Comparison of ENCODE assay signal across 8 cellular contexts in the genomic region with DNA sequence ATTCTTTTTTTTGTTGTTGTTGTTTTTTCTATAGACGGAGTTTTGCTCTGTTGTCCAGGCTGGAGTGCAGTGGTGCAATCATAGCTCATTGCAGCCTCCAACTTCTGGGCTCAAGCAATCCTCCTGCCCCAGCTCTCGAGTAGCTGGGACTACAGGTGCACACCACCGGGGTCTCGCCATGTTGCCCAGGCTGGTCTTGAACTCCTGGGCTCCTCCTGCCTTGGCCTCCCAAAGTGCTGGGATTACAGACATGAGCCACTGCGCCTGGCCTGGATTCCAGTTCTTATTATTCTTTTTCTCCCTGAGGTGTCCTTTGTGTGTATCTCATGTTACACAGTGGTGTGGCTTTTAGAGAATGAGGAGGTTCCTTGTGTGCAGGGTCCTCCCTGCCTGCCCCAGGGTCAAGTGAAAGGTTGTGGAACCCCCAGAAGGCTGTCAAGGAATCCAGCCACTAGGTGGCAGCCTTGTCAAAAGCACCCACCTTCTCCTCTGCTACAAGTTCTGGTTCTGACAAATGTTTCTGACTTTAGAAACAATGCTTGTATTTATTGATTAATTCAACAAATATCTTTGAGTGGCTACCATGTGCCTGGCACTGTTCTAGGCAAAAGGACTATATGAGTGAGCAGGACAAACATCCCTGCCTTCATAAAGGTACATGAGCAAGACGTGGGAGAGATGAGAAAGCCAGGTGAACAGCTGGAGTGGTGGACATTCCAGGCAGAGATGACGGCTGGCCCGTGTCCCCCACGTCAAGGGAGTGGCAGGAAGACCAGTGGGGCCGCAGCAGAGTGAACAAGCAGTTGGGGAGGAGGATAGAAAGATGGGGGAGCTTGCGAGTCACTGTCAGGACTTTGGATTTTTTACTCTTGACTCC.
DNase-seq lines count a peak whose midpoint lies in the region; ATAC-seq, FAIRE-seq and TF ChIP-seq lines count a peak whose summit lies in the region.

No MANE protein-coding gene starts in this region.

- ATAC-seq in stimulated activated naive CD8-positive, alpha-beta T cell treated with anti-CD3 and anti-CD28 coated beads, Interleukin-15, Interleukin-2, amounts not matched to agents 100 U/mL and 50 U/mL, for 24 hours = peak; percentile 66
- no peak for ATAC-seq in GM18868 (IDR thresholded peaks at IDR 0.05; ENCODE audit: unreplicated experiment)

- H3K27ac Mint-ChIP-seq in neural progenitor cell = peak overlapping the region; percentile 67

- no peaks in the 10 kb centered on the region for H3K36me3 Mint-ChIP-seq in neural progenitor cell

- CTCF ChIA-PET in HEK293T (lab: Yijun Ruan, JAX) = interaction anchor here (0.6 to 1.5 kb wide), 8 partner anchors 41 to 310 kb away, joined by 3 to 5 read pairs (median 4); partner anchors contain the start of gene SPECC1

- H4K20me1 ChIP-seq in neural progenitor cell (ENCODE audit: low read depth) = no peaks in the 10 kb centered on the region

- no peak overlapping the region for H3K27ac ChIP-seq in neural progenitor cell

- no peaks in the 10 kb centered on the region for H3K79me2 ChIP-seq in neural progenitor cell (ENCODE audit: low read depth)

- no peak for FAIRE-seq in RCC 7860 (lab: Jason Lieb, UNC)

- no peaks in the 10 kb centered on the region for H3K9me3 Mint-ChIP-seq in neural progenitor cell

- no peak overlapping the region for H3K9ac ChIP-seq in neural progenitor cell

- no peaks in the 10 kb centered on the region for H3K4me1 ChIP-seq in BE2C
- H3K4me1 ChIP-seq in neural progenitor cell = no peaks in the 10 kb centered on the region

- DNase-seq in BE2C (peak; percentile 38), HEK293T (ENCODE audit: extremely low spot score) (peak; percentile 64), RCC 7860 (ENCODE audit: low spot score) (peak; percentile 31), fibroblast of mammary gland (ENCODE audit: low read depth) (peak; percentile 66), neural progenitor cell (ENCODE audit: low spot score) (peak; percentile 77)
- peak; percentile 34 to 46 for DNase-seq in activated T-helper 1 cell treated with anti-CD3 and anti-CD28 coated beads, Interleukin-2, amount 50 U/mL, for 16 hours (ENCODE audit: low read depth in 1 of 2, low spot score in 1 of 2)
- DNase-seq in stimulated activated naive CD8-positive, alpha-beta T cell treated with anti-CD3 and anti-CD28 coated beads, Interleukin-15, Interleukin-2, amounts not matched to agents 100 U/mL and 50 U/mL, for 24 hours = peak; percentile 69

- no peak overlapping the region for H3K4me3 Mint-ChIP-seq in neural progenitor cell

- H3F3A ChIP-seq in neural progenitor cell (ENCODE audit: low read depth) = no peaks in the 10 kb centered on the region

- H3K9me3 ChIP-seq in BE2C (no peaks in the 10 kb centered on the region), neural progenitor cell (ENCODE audit: low read depth) (no peaks in the 10 kb centered on the region)

- POLR2A ChIA-PET in HEK293T (lab: Yijun Ruan, JAX) = no interaction called here

- H3K27me3 Mint-ChIP-seq in neural progenitor cell (ENCODE audit: insufficient read depth, low read depth) = peaks cover 7% of the 10 kb centered on the region

- H3K4me1 Mint-ChIP-seq in neural progenitor cell = peaks cover 7% of the 10 kb centered on the region

- no peak overlapping the region for H2AFZ ChIP-seq in neural progenitor cell (replicated peaks)

- no peak overlapping the region for H3K4me2 ChIP-seq in neural progenitor cell

- H3K36me3 ChIP-seq in BE2C (no peaks in the 10 kb centered on the region), neural progenitor cell (no peaks in the 10 kb centered on the region)

- H3K4me3 ChIP-seq in BE2C (ENCODE audit: low read depth, low read length) (no peak overlapping the region), fibroblast of mammary gland (ENCODE audit: control insufficient read depth, low read depth, low read length) (no peak overlapping the region), neural progenitor cell (no peak overlapping the region)

- H3K27me3 ChIP-seq in BE2C (no peaks in the 10 kb centered on the region), neural progenitor cell (no peaks in the 10 kb centered on the region)

- TF ChIP-seq CTCF in BE2C (IDR thresholded peaks at IDR 0.05; ENCODE audit: low read depth, low read length) (peak; percentile 76), fibroblast of mammary gland (conservative IDR thresholded peaks at IDR 0.05; ENCODE audit: control insufficient read depth, insufficient read depth, low read depth, low read length) (peak; percentile 89), neural progenitor cell (IDR thresholded peaks at IDR 0.05) (peak; percentile 98)

TF ChIP-seq in HEK293T, 16 proteins besides CTCF, POLR2A, EP300 and RAD21:
- no peak for TF ChIP-seq HDGF (IDR thresholded peaks at IDR 0.05; ENCODE audit: borderline replicate concordance)
- TF ChIP-seq FOXK2 (IDR thresholded peaks at IDR 0.05) = no peak
- no peak for TF ChIP-seq L3MBTL2 (conservative IDR thresholded peaks at IDR 0.05)
- no peak for TF ChIP-seq FOXM1 (IDR thresholded peaks at IDR 0.05; ENCODE audit: borderline replicate concordance)
- TF ChIP-seq SUZ12 (IDR thresholded peaks at IDR 0.05) = no peak
- TF ChIP-seq FOXA1 (IDR thresholded peaks at IDR 0.05) = no peak
- TF ChIP-seq NFRKB (IDR thresholded peaks at IDR 0.05) = no peak
- TF ChIP-seq BHLHE40 (IDR thresholded peaks at IDR 0.05; ENCODE audit: borderline replicate concordance) = no peak
- TF ChIP-seq ZNF384 (IDR thresholded peaks at IDR 0.05) = no peak
- TF ChIP-seq ARNT (IDR thresholded peaks at IDR 0.05) = no peak
- no peak for TF ChIP-seq CTBP1 (IDR thresholded peaks at IDR 0.05; ENCODE audit: borderline replicate concordance)
- TF ChIP-seq LEF1 (IDR thresholded peaks at IDR 0.05; ENCODE audit: borderline replicate concordance) = no peak
- TF ChIP-seq SP1 (IDR thresholded peaks at IDR 0.05) = no peak
- TF ChIP-seq, protein P1, sequence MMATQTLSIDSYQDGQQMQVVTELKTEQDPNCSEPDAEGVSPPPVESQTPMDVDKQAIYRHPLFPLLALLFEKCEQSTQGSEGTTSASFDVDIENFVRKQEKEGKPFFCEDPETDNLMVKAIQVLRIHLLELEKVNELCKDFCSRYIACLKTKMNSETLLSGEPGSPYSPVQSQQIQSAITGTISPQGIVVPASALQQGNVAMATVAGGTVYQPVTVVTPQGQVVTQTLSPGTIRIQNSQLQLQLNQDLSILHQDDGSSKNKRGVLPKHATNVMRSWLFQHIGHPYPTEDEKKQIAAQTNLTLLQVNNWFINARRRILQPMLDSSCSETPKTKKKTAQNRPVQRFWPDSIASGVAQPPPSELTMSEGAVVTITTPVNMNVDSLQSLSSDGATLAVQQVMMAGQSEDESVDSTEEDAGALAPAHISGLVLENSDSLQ (IDR thresholded peaks at IDR 0.05) = no peak
- TF ChIP-seq ELF4 (IDR thresholded peaks at IDR 0.05) = no peak
